In genomic region chr4:185395255-185395955, GRCh38 we compare ENCODE assay signal across 1 cellular context.
TF ChIP-seq lines count a peak whose summit lies in the region.

TSS of gene LRP2BP (minus strand) at chr4:185395924. CDS start at chr4:185378186, 17,738 bp downstream.

TF ChIP-seq in SK-N-SH, 30 proteins besides CTCF, POLR2A, EP300 and RAD21 (continued from another document):
- TF ChIP-seq TEAD4 (IDR thresholded peaks at IDR 0.05; ENCODE audit: borderline replicate concordance, insufficient read depth), result no peak
- TF ChIP-seq RFX5 (IDR thresholded peaks at IDR 0.05; ENCODE audit: low read length), result peak; percentile 73
- TF ChIP-seq EZH2phosphoT487 (IDR thresholded peaks at IDR 0.05; ENCODE audit: borderline replicate concordance, low read depth), result no peak
- TF ChIP-seq NFIC (IDR thresholded peaks at IDR 0.05; ENCODE audit: borderline replicate concordance), result no peak
- peak; percentile 58; the same call in 1 of the 2 replicates for TF ChIP-seq POLR2AphosphoS5 (IDR thresholded peaks at IDR 0.05; ENCODE audit: low read depth, low read length)
- TF ChIP-seq MXI1 (IDR thresholded peaks at IDR 0.05; ENCODE audit: low read depth, low read length), result peak; percentile 41; the same call in 1 of the 2 replicates
TF ChIP-seq in SK-N-SH: peak in this region for 4.
